Comparison of ENCODE assay signal across 14 cellular contexts in the genomic region with DNA sequence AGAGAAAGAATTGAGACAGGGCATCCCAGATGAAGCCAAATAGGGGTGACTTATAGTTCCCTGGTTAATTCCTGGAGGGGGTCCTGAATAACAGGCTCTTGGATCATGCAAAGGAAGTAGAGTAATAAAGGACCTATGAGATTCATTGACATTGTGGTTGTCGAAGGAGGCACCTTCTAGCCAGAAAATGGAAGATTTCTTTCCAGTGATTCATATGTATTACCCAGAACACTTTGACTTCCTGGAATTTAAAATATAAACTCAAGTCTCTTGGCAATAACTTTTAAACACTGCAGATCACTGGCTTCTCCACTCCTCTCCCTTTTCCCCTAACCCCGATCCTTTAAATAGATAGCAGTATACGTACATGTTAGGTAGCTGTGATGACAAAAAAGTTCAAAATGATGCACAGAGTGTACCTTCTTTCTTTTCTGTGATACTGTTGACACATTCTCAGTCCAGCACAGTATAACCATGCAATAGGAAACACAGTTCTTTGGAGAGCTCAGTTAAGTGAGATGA.
DNase-seq lines count a peak whose midpoint lies in the region; ATAC-seq, FAIRE-seq and TF ChIP-seq lines count a peak whose summit lies in the region.
"Had no signal": no experiment of that assay in that cellular context is flagged by ENCODE, and none has a peak within 500 bp of the region (broad histone marks: within the 10 kb centered on the region; RNA-seq: fewer than 3 reads in every experiment).

No MANE protein-coding gene starts in this region.

- H3K4me3 ChIP-seq in AG04450 (ENCODE audit: low read depth, low read length) (no peak overlapping the region), mucosa of descending colon (no peak overlapping the region)
- H3K4me3 ChIP-seq: HAP-1 had no signal

- ATAC-seq in mucosa of descending colon = peak; percentile 39
- ATAC-seq in GM18511 (IDR thresholded peaks at IDR 0.05; ENCODE audit: unreplicated experiment) = no peak
- ATAC-seq in HG03025 (IDR thresholded peaks at IDR 0.05; ENCODE audit: low FRiP score, unreplicated experiment) = no peak
- ATAC-seq: left lobe of liver, sciatic nerve had no signal

- DNase-seq in AG04450 (ENCODE audit: low read depth, low spot score) (peak; percentile 65), HTR-8/SVneo (ENCODE audit: insufficient read length, low spot score) (peak; percentile 63), dedifferentiated amniotic fluid mesenchymal stem cell (ENCODE audit: extremely low spot score) (peak; percentile 76), mucosa of descending colon (no peak), SW 1271 (lab: John Stamatoyannopoulos, UW) (no peak)
- no peak for DNase-seq in stimulated activated CD4-positive, alpha-beta T cell treated with anti-CD3 and anti-CD28 coated beads, Interleukin-2, amount 100 ng/mL, for 24 hours
- DNase-seq: activated CD4-positive, alpha-beta T cell treated with anti-CD3 and anti-CD28 coated beads, Interleukin-2, amount 10 ng/mL, durations not matched to agents 7 days and 5 days; activated naive CD8-positive, alpha-beta T cell treated with anti-CD3 and anti-CD28 coated beads, Interleukin-2, amount 10 ng/mL, durations not matched to agents 7 days and 5 days; NCI-H510A had no signal

- TF ChIP-seq CTCF in AG04450 (IDR thresholded peaks at IDR 0.05; ENCODE audit: low read depth, low read length) = no peak
- TF ChIP-seq CTCF in mucosa of descending colon (IDR thresholded peaks at IDR 0.05) = no peak

- H3K4me1 ChIP-seq in mucosa of descending colon (ENCODE audit: low read depth) = no peaks in the 10 kb centered on the region
- H3K4me1 ChIP-seq: HAP-1 had no signal

- peak; percentile 66 for FAIRE-seq in HTR-8/SVneo (lab: Jason Lieb, UNC)

- H3K27me3 ChIP-seq in AG04450 (ENCODE audit: control insufficient read depth, insufficient read depth, low read length) = no peaks in the 10 kb centered on the region

- peak overlapping the region; percentile 95 for H3K27ac ChIP-seq in AG04450 (ENCODE audit: low read depth, low read length)

- POLR2A ChIA-PET in AG04450 (lab: Yijun Ruan, JAX) = interaction anchor here (0.8 to 1.0 kb wide), 3 partner anchors 10 to 25 kb away, joined by 3 to 5 read pairs (median 4); no protein-coding TSS in a partner anchor

- H3K36me3 ChIP-seq in mucosa of descending colon (ENCODE audit: low read depth) = no peaks in the 10 kb centered on the region
- H3K36me3 ChIP-seq: HAP-1 had no signal

- H3K9me3 ChIP-seq in AG04450 (ENCODE audit: control insufficient read depth, insufficient read depth, low read length) (no peaks in the 10 kb centered on the region), mucosa of descending colon (no peaks in the 10 kb centered on the region)
- H3K9me3 ChIP-seq: HAP-1 had no signal

- CTCF ChIA-PET in AG04450 (lab: Charles Lee) = interaction anchor here (0.5 to 1.0 kb wide), 2 partner anchors 8 to 377 kb away, joined by 3 read pairs; no protein-coding TSS in a partner anchor

- intact Hi-C loops in mucosa of descending colon (cut with DNase I, micrococcal nuclease) = no loop called here

Comparison
In these comparisons a context has a peak if more than half of its experiments do, and no peak if none do; other contexts are left out.
1. DNase-seq: peak in AG04450 (single experiment), HTR-8/SVneo (single experiment) and dedifferentiated amniotic fluid mesenchymal stem cell (single experiment); none in mucosa of descending colon (0 of 3), SW 1271 (0 of 2) and stimulated activated CD4-positive, alpha-beta T cell treated with anti-CD3 and anti-CD28 coated beads, Interleukin-2, amount 100 ng/mL, for 24 hours (0 of 2).